Comparison of ENCODE assay signal across 14 cellular contexts in genomic region chr6:105488521-105489212, GRCh38.
DNase-seq lines count a peak whose midpoint lies in the region; ATAC-seq and TF ChIP-seq lines count a peak whose summit lies in the region.
"Had no signal": no experiment of that assay in that cellular context is flagged by ENCODE, and none has a peak within 500 bp of the region (broad histone marks: within the 10 kb centered on the region; RNA-seq: fewer than 3 reads in every experiment).

No MANE protein-coding gene starts in this region.

- H3K9me3 ChIP-seq in uterus = no peaks in the 10 kb centered on the region

- no peak for TF ChIP-seq CTCF in choroid plexus epithelial cell (conservative IDR thresholded peaks at IDR 0.05; ENCODE audit: low read depth, low read length)
- no peak for TF ChIP-seq CTCF in uterus (IDR thresholded peaks at IDR 0.05)

- H3K4me3 ChIP-seq in choroid plexus epithelial cell (ENCODE audit: low read depth, low read length) (peak overlapping the region; percentile 21), uterus (no peak overlapping the region)

- no peaks in the 10 kb centered on the region for H3K27me3 ChIP-seq in uterus

- intact Hi-C loops in Right ventricle myocardium superior (cut with DNase I) (loop anchor here (10.0 kb wide), 3 partner anchors 246 to 606 kb away; no protein-coding TSS in a partner anchor), cardiac septum (cut with DNase I) (loop anchor here (5.0 to 10.0 kb wide), 5 partner anchors 119 to 806 kb away; partner anchors contain the start of gene PRDM1), uterus (cut with DNase I; ENCODE audit: low total_unique reads) (no loop called here)

- ATAC-seq in Right ventricle myocardium superior (ENCODE audit: poor library complexity) = peak; percentile 20
- ATAC-seq in HG02885 (IDR thresholded peaks at IDR 0.05; ENCODE audit: poor library complexity, unreplicated experiment) = no peak
- ATAC-seq: activated CD8-positive, alpha-beta T cell treated with anti-CD3 and anti-CD28 coated beads, Interleukin-2, amount 10 ng/mL, durations not matched to agents 7 days and 5 days had no signal

- no peak for TF ChIP-seq POLR2A in uterus (IDR thresholded peaks at IDR 0.05)

- peak overlapping the region; percentile 11 to 45 for H3K27ac ChIP-seq in uterus
- H3K27ac ChIP-seq: HL-60 had no signal

- H3K36me3 ChIP-seq in uterus = no peaks in the 10 kb centered on the region

- peaks cover 0 to 14% of the 10 kb centered on the region in 2 donors for H3K4me1 ChIP-seq in uterus

- DNase-seq in Right ventricle myocardium superior (no peak), cardiac septum (ENCODE audit: low spot score) (no peak), choroid plexus epithelial cell (ENCODE audit: low read depth) (peak; percentile 19), lung microvascular endothelial cell (ENCODE audit: low read depth in 2 of 2) (peak; percentile 6 to 75), uterus (no peak), pons (ENCODE audit: low spot score) (no peak)
- DNase-seq in activated effector memory CD4-positive, alpha-beta T cell treated with Interleukin-2 at 50 U/mL for 16 hours = no peak
- DNase-seq: activated CD8-positive, alpha-beta T cell treated with anti-CD3 and anti-CD28 coated beads, Interleukin-2, amount 10 ng/mL, durations not matched to agents 7 days and 5 days; activated naive CD8-positive, alpha-beta T cell treated with anti-CD3 and anti-CD28 coated beads, Interleukin-2, amount 10 ng/mL, durations not matched to agents 7 days and 5 days; DMS 273 treated with DMSO at 0.1 percent for 48 hours; NCI-H1092 treated with DMSO at 0.1 percent for 48 hours; NCI-H69 had no signal

Comparison
In these comparisons a context has a peak if more than half of its experiments do, and no peak if none do; other contexts are left out.
1. DNase-seq: peak in choroid plexus epithelial cell (single experiment) and lung microvascular endothelial cell (2 of 2); none in Right ventricle myocardium superior (single experiment), cardiac septum (single experiment), uterus (0 of 2), activated effector memory CD4-positive, alpha-beta T cell treated with Interleukin-2 at 50 U/mL for 16 hours (single experiment) and pons (single experiment).